In genomic region chr6:13725570-13725969, GRCh38 we compare ENCODE assay signal across 12 cellular contexts. TPM values are rescaled to one million over a fixed set of nuclear protein-coding genes. Genes with fewer than 3 reads are reported as not detected.
A peak's percentile ranks its signal among the peaks of the same experiment; 100 is the strongest.
DNase-seq lines count a peak whose midpoint lies in the region; TF ChIP-seq lines count a peak whose summit lies in the region.
"Had no signal": no experiment of that assay in that cellular context is flagged by ENCODE, and none has a peak within 500 bp of the region (broad histone marks: within the 10 kb centered on the region; RNA-seq: fewer than 3 reads in every experiment).

No MANE protein-coding gene starts in this region.

- TF ChIP-seq CTCF in type B pancreatic cell (conservative IDR thresholded peaks at IDR 0.05) = no peak

- H3K9me3 Mint-ChIP-seq in activated CD4-positive, alpha-beta T cell treated with anti-CD3 and anti-CD28 coated beads, Interleukin-2, amount 10 ng/mL, durations not matched to agents 24 days and 14 days = no peaks in the 10 kb centered on the region
- no peaks in the 10 kb centered on the region for H3K9me3 Mint-ChIP-seq in type B pancreatic cell

- no peaks in the 10 kb centered on the region for H3K36me3 ChIP-seq in esophagus (ENCODE audit: control insufficient read depth in 2 of 2, insufficient read depth in 2 of 2, low read length in 1 of 2)
- H3K36me3 ChIP-seq: right atrium auricular region, SJSA1 had no signal

- 40 to 49% methylated on average over 2 of the region's 2 CpGs for WGBS in esophagus, 2 donors

- intact Hi-C loops in activated CD4-positive, alpha-beta T cell treated with anti-CD3 and anti-CD28 coated beads, Interleukin-2, amount 10 ng/mL, durations not matched to agents 24 days and 14 days (cut with micrococcal nuclease) = loop anchor here (1.0 kb wide), 2 partner anchors 37 to 62 kb away; no protein-coding TSS in a partner anchor

- peaks cover 0 to 10% of the 10 kb centered on the region in 2 donors for H3K4me1 ChIP-seq in esophagus (ENCODE audit: control insufficient read depth in 2 of 2, insufficient read depth in 2 of 2, low read length in 1 of 2)
- H3K4me1 ChIP-seq: right atrium auricular region had no signal

- H3K9me3 ChIP-seq in esophagus (ENCODE audit: control insufficient read depth in 2 of 2, insufficient read depth in 1 of 2, low read depth in 1 of 2, low read length in 1 of 2) = no peaks in the 10 kb centered on the region
- H3K9me3 ChIP-seq: right atrium auricular region, SJSA1 had no signal

- H3K27ac ChIP-seq in esophagus (ENCODE audit: low read depth in 2 of 2, low read length in 1 of 2) = peak overlapping the region; percentile 90 to 91
- H3K27ac ChIP-seq: right atrium auricular region, SJSA1 had no signal

- H3K36me3 Mint-ChIP-seq in activated CD4-positive, alpha-beta T cell treated with anti-CD3 and anti-CD28 coated beads, Interleukin-2, amount 10 ng/mL, durations not matched to agents 24 days and 14 days (ENCODE audit: low read depth) = no peaks in the 10 kb centered on the region
- no peaks in the 10 kb centered on the region for H3K36me3 Mint-ChIP-seq in type B pancreatic cell

- DNase-seq in activated effector memory CD4-positive, alpha-beta T cell treated with anti-CD3 and anti-CD28 coated beads, Interleukin-2, amount 50 U/mL, for 16 hours = peak; percentile 70
- no peak for DNase-seq in activated effector memory CD4-positive, alpha-beta T cell treated with Interleukin-2 at 50 U/mL for 16 hours
- peak; percentile 60 for DNase-seq in activated CD4-positive, alpha-beta T cell treated with anti-CD3 and anti-CD28 coated beads, Interleukin-2, amount 10 ng/mL, durations not matched to agents 24 days and 14 days
- DNase-seq in type B pancreatic cell (ENCODE audit: extremely low spot score, unreplicated experiment) = no peak
- DNase-seq in CD1c-positive myeloid dendritic cell (ENCODE audit: extremely low spot score) = no peak
- no peak for DNase-seq in NCI-H1694 (lab: John Stamatoyannopoulos, UW)
- DNase-seq in cerebellum (ENCODE audit: low spot score) = no peak
- DNase-seq: AML-193, NCI-H1436 had no signal

- no peaks in the 10 kb centered on the region for H3K27me3 Mint-ChIP-seq in activated CD4-positive, alpha-beta T cell treated with anti-CD3 and anti-CD28 coated beads, Interleukin-2, amount 10 ng/mL, durations not matched to agents 24 days and 14 days
- H3K27me3 Mint-ChIP-seq in type B pancreatic cell = no peaks in the 10 kb centered on the region

- H3K27ac Mint-ChIP-seq in activated CD4-positive, alpha-beta T cell treated with anti-CD3 and anti-CD28 coated beads, Interleukin-2, amount 10 ng/mL, durations not matched to agents 24 days and 14 days = peak overlapping the region; percentile 70
- H3K27ac Mint-ChIP-seq in type B pancreatic cell = peak overlapping the region; percentile 98

- H3K4me1 Mint-ChIP-seq in activated CD4-positive, alpha-beta T cell treated with anti-CD3 and anti-CD28 coated beads, Interleukin-2, amount 10 ng/mL, durations not matched to agents 24 days and 14 days = peaks cover 25% of the 10 kb centered on the region
- H3K4me1 Mint-ChIP-seq in type B pancreatic cell (ENCODE audit: unreplicated experiment) = no peaks in the 10 kb centered on the region

- no peaks in the 10 kb centered on the region for H3K27me3 ChIP-seq in esophagus (ENCODE audit: control insufficient read depth in 1 of 2, insufficient read depth in 2 of 2, low read length in 2 of 2)
- H3K27me3 ChIP-seq: right atrium auricular region, SJSA1 had no signal

- peak overlapping the region; percentile 47 for H3K4me3 Mint-ChIP-seq in activated CD4-positive, alpha-beta T cell treated with anti-CD3 and anti-CD28 coated beads, Interleukin-2, amount 10 ng/mL, durations not matched to agents 24 days and 14 days
- H3K4me3 Mint-ChIP-seq in type B pancreatic cell = peak overlapping the region; percentile 59

- no peak overlapping the region for H3K4me3 ChIP-seq in esophagus (ENCODE audit: low read depth in 1 of 2, low read length in 2 of 2)
- H3K4me3 ChIP-seq: right atrium auricular region, SJSA1 had no signal

RNA-seq across cellular contexts. Expression of gene RANBP9, which starts 13.9 kb away (rescaled TPM):
- total RNA-seq in activated CD4-positive, alpha-beta T cell treated with anti-CD3 and anti-CD28 coated beads, Interleukin-2, amount 10 ng/mL, durations not matched to agents 24 days and 14 days = 52.6 and 56.2 TPM in 2 replicates
- polyA plus RNA-seq in esophagus = 100 to 1,000 TPM in 1 of 2 donors, 10 to 100 TPM in 1; 60.8 to 123 TPM
- total RNA-seq in type B pancreatic cell (ENCODE audit: low replicate concordance) = 40.4 and 43.4 TPM in 2 replicates
- total RNA-seq in cerebellum = 46.8 TPM

Comparison
In these comparisons a context has a peak if more than half of its experiments do, and no peak if none do; other contexts are left out.
1. DNase-seq: peak in activated effector memory CD4-positive, alpha-beta T cell treated with anti-CD3 and anti-CD28 coated beads, Interleukin-2, amount 50 U/mL, for 16 hours (single experiment) and activated CD4-positive, alpha-beta T cell treated with anti-CD3 and anti-CD28 coated beads, Interleukin-2, amount 10 ng/mL, durations not matched to agents 24 days and 14 days (single experiment); none in activated effector memory CD4-positive, alpha-beta T cell treated with Interleukin-2 at 50 U/mL for 16 hours (single experiment), type B pancreatic cell (single experiment), CD1c-positive myeloid dendritic cell (single experiment), NCI-H1694 (single experiment) and cerebellum (single experiment).